Comparison of ENCODE assay signal across 12 cellular contexts in the genomic region with DNA sequence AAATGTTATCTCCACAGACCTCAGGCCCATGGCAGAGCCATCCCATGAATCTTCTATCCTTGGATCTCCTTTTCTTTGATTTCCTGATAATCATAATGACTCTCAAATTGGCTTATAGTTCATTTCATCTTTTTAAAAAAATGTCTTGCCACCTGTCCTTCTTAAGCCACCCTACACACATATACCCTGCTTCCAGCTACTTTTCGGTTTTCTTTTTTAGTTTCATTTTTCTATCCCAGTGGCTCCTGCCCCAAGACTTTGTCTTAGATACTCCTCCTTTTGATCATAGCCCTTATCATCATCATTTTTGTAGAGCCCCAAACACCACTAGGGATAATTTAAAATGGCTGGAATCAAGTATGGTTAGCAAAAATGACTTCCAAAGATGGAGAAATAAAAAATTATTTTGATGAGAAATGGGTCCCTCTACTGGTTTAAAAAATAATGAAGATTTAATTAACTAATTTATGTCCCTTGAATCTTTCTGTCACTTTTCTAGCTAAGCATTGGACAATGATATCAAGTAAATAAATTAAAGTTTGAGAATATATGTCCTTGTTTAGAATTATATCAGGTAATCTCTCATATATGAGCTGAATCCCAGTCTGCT.
DNase-seq lines count a peak whose midpoint lies in the region; ATAC-seq and TF ChIP-seq lines count a peak whose summit lies in the region.
"Had no signal": no experiment of that assay in that cellular context is flagged by ENCODE, and none has a peak within 500 bp of the region (broad histone marks: within the 10 kb centered on the region; RNA-seq: fewer than 3 reads in every experiment).

No MANE protein-coding gene starts in this region.

- WGBS in mammary epithelial cell (ENCODE audit: low coverage, missing lambda C conversion rate): 86% methylated on average over 1 of the region's 1 CpG

- H3K9me2 ChIP-seq in DOHH2 (replicated peaks; ENCODE audit: control insufficient read depth, low read length): no peaks in the 10 kb centered on the region
- H3K9me2 ChIP-seq in Loucy (replicated peaks; ENCODE audit: low read depth, low read length): no peaks in the 10 kb centered on the region

- H3K4me1 ChIP-seq in DOHH2 (ENCODE audit: control insufficient read depth, low read length) (no peaks in the 10 kb centered on the region), Loucy (ENCODE audit: insufficient read depth, low read length, poor library complexity, severe bottlenecking) (no peaks in the 10 kb centered on the region), mammary epithelial cell (ENCODE audit: insufficient read depth, low read length) (no peaks in the 10 kb centered on the region), neural progenitor cell (no peaks in the 10 kb centered on the region)
- H3K4me1 ChIP-seq: ascending aorta, gastroesophageal sphincter had no signal

- no TSS peak for BruUV-seq in mammary epithelial cell (replicated peaks; lab: Mats Ljungman, UMichigan)

- no peak for ATAC-seq in Right ventricle myocardium inferior
- ATAC-seq in HG03039 (IDR thresholded peaks at IDR 0.05; ENCODE audit: unreplicated experiment): no peak
- no peak for ATAC-seq in activated CD4-positive, CD25-positive, alpha-beta regulatory T cell treated with anti-CD3 and anti-CD28 coated beads, Interleukin-2, amount 50 U/mL, for 24 hours
- ATAC-seq: gastroesophageal sphincter, right cardiac atrium had no signal

- H3K27me3 ChIP-seq in DOHH2 (ENCODE audit: control insufficient read depth, low read length): no peaks in the 10 kb centered on the region
- no peaks in the 10 kb centered on the region for H3K27me3 ChIP-seq in Loucy (ENCODE audit: insufficient read depth, low read length, poor library complexity, severe bottlenecking)
- no peaks in the 10 kb centered on the region for H3K27me3 ChIP-seq in mammary epithelial cell (ENCODE audit: insufficient read depth, low read length)
- no peaks in the 10 kb centered on the region for H3K27me3 ChIP-seq in neural progenitor cell
- H3K27me3 ChIP-seq: ascending aorta, gastroesophageal sphincter had no signal

- no peak overlapping the region for H3K4me3 ChIP-seq in DOHH2 (ENCODE audit: low read length)
- peak overlapping the region; percentile 69 for H3K4me3 ChIP-seq in Loucy (ENCODE audit: low read length, poor library complexity, severe bottlenecking)
- no peak overlapping the region for H3K4me3 ChIP-seq in mammary epithelial cell (replicated peaks in 1 of 3; ENCODE audit: insufficient read depth in 1 of 3, low read depth in 2 of 3, low read length in 3 of 3)
- no peak overlapping the region for H3K4me3 ChIP-seq in neural progenitor cell
- H3K4me3 ChIP-seq: ascending aorta, gastroesophageal sphincter, lung had no signal

- H4K20me1 ChIP-seq in DOHH2 (ENCODE audit: control insufficient read depth, insufficient read depth, low read depth, low read length): no peaks in the 10 kb centered on the region
- no peaks in the 10 kb centered on the region for H4K20me1 ChIP-seq in Loucy (ENCODE audit: insufficient read depth, low read length, poor library complexity, severe bottlenecking)
- no peaks in the 10 kb centered on the region for H4K20me1 ChIP-seq in mammary epithelial cell (ENCODE audit: insufficient read depth, low read length)
- H4K20me1 ChIP-seq in neural progenitor cell (ENCODE audit: low read depth): no peaks in the 10 kb centered on the region

- H3K27ac ChIP-seq in DOHH2 (ENCODE audit: low read depth, low read length) (no peak overlapping the region), mammary epithelial cell (ENCODE audit: insufficient read depth, low read depth, low read length) (no peak overlapping the region), neural progenitor cell (no peak overlapping the region)
- H3K27ac ChIP-seq: ascending aorta, gastroesophageal sphincter had no signal

- dilution Hi-C loops in mammary epithelial cell (cut with HindIII; ENCODE audit: low sequenced_read_pairs): no loop called here

- CTCF ChIA-PET in mammary epithelial cell (lab: Charles Lee; ENCODE audit: low non-redundant PET): interaction anchor here (0.6 to 0.8 kb wide), 3 partner anchors 242 to 1995 kb away, joined by 5 to 8 read pairs (median 6); a partner anchor contains a TSS

- H2AFZ ChIP-seq in Loucy (ENCODE audit: low read length) (peak overlapping the region; percentile 90), mammary epithelial cell (ENCODE audit: low read depth, low read length) (no peak overlapping the region), neural progenitor cell (replicated peaks) (no peak overlapping the region)

- no peak overlapping the region for H3K4me3 Mint-ChIP-seq in neural progenitor cell

- TF ChIP-seq CTCF in DOHH2 (IDR thresholded peaks at IDR 0.05; ENCODE audit: low read depth, low read length, poor library complexity, severe bottlenecking) (peak; percentile 51), Loucy (conservative IDR thresholded peaks at IDR 0.05; ENCODE audit: low read length) (peak; percentile 53), mammary epithelial cell (conservative IDR thresholded peaks at IDR 0.05 in 1 of 2, IDR thresholded peaks at IDR 0.05 in 1 of 2; ENCODE audit: extremely low read depth in 1 of 2, insufficient read depth in 1 of 2, low read depth in 1 of 2, low read length in 2 of 2) (peak; percentile 19 to 21), neural progenitor cell (IDR thresholded peaks at IDR 0.05) (peak; percentile 35)

- no peak overlapping the region for H3K4me2 ChIP-seq in DOHH2 (ENCODE audit: low read length)
- H3K4me2 ChIP-seq in Loucy (ENCODE audit: low read depth, low read length, poor library complexity, severe bottlenecking): peak overlapping the region; percentile 61
- no peak overlapping the region for H3K4me2 ChIP-seq in mammary epithelial cell (ENCODE audit: insufficient read depth, low read depth, low read length)
- H3K4me2 ChIP-seq in neural progenitor cell: no peak overlapping the region

- no peak overlapping the region for H3K27ac Mint-ChIP-seq in neural progenitor cell

- no peaks in the 10 kb centered on the region for H3K9me3 Mint-ChIP-seq in neural progenitor cell

- H3K36me3 ChIP-seq in DOHH2 (ENCODE audit: control insufficient read depth, low read length) (no peaks in the 10 kb centered on the region), Loucy (ENCODE audit: insufficient read depth, low read length) (no peaks in the 10 kb centered on the region), mammary epithelial cell (ENCODE audit: insufficient read depth, low read length) (no peaks in the 10 kb centered on the region), neural progenitor cell (no peaks in the 10 kb centered on the region)
- H3K36me3 ChIP-seq: ascending aorta, gastroesophageal sphincter had no signal

- H3K79me2 ChIP-seq in DOHH2 (ENCODE audit: control insufficient read depth, low read length): no peaks in the 10 kb centered on the region
- H3K79me2 ChIP-seq in Loucy (ENCODE audit: insufficient read depth, low read length): no peaks in the 10 kb centered on the region
- H3K79me2 ChIP-seq in mammary epithelial cell (ENCODE audit: insufficient read depth, low read length): no peaks in the 10 kb centered on the region
- H3K79me2 ChIP-seq in neural progenitor cell (ENCODE audit: low read depth): no peaks in the 10 kb centered on the region

- intact Hi-C loops in mammary epithelial cell (cut with micrococcal nuclease) (loop anchor here (2.0 to 10.0 kb wide), 4 partner anchors 277 to 433 kb away; a partner anchor contains a TSS), Right ventricle myocardium inferior (cut with DNase I) (no loop called here)

- H3K9me3 ChIP-seq in DOHH2 (ENCODE audit: control insufficient read depth, insufficient read depth, low read length) (no peaks in the 10 kb centered on the region), Loucy (ENCODE audit: insufficient read depth, low read depth, low read length) (no peaks in the 10 kb centered on the region), mammary epithelial cell (replicated peaks; ENCODE audit: insufficient read depth, low read length) (no peaks in the 10 kb centered on the region), neural progenitor cell (ENCODE audit: low read depth) (no peaks in the 10 kb centered on the region)
- H3K9me3 ChIP-seq: ascending aorta, gastroesophageal sphincter had no signal

- DNase-seq in mammary epithelial cell (no peak), neural progenitor cell (ENCODE audit: low spot score) (no peak), Right ventricle myocardium inferior (ENCODE audit: missing footprints) (no peak)
- no peak for DNase-seq in effector CD8-positive, alpha-beta T cell (lab: John Stamatoyannopoulos, UW)
- DNase-seq: right cardiac atrium had no signal

- H3K9ac ChIP-seq in Loucy (ENCODE audit: low read depth, low read length, poor library complexity, severe bottlenecking) (no peak overlapping the region), mammary epithelial cell (ENCODE audit: insufficient read depth, low read length) (no peak overlapping the region), neural progenitor cell (no peak overlapping the region)

- no peaks in the 10 kb centered on the region for H3K4me1 Mint-ChIP-seq in neural progenitor cell

- H3K36me3 Mint-ChIP-seq in neural progenitor cell: no peaks in the 10 kb centered on the region

- in situ Hi-C loops in mammary epithelial cell (cut with MboI; ENCODE audit: low sequenced_read_pairs in 2 of 2): loop anchor here (25.0 kb wide), 1 partner anchor 427 kb away; no protein-coding TSS in a partner anchor

- no peaks in the 10 kb centered on the region for H3K27me3 Mint-ChIP-seq in neural progenitor cell (ENCODE audit: insufficient read depth, low read depth)

- H3F3A ChIP-seq in DOHH2 (ENCODE audit: control insufficient read depth, insufficient read depth) (no peaks in the 10 kb centered on the region), Loucy (ENCODE audit: low read depth) (no peaks in the 10 kb centered on the region), neural progenitor cell (ENCODE audit: low read depth) (no peaks in the 10 kb centered on the region)
